In the genomic region with DNA sequence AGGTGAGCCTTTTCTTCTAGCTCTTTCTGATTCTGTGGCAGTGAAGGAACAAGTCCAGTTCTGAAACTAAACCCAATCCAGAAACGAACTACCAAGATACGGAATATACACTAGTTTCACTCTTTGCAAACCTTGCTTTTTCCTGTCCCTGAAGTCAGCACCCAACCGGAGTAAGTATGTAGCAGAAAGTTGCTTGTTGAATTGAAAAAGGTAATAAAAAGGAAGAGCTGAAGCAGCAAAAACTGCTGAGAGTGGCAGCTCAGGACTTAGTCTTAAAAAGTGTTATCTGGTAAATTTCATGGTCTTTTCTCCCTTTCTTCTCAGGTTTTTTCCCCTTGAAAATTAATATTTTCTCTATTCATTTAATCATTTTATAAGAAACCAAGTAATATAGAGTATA, we compare ENCODE assay signal across 1 cellular context.
TF ChIP-seq lines count a peak whose summit lies in the region.

No MANE protein-coding gene starts in this region.

TF ChIP-seq in neural cell, 6 proteins besides CTCF, POLR2A, EP300 and RAD21:
- TF ChIP-seq, protein P1, sequence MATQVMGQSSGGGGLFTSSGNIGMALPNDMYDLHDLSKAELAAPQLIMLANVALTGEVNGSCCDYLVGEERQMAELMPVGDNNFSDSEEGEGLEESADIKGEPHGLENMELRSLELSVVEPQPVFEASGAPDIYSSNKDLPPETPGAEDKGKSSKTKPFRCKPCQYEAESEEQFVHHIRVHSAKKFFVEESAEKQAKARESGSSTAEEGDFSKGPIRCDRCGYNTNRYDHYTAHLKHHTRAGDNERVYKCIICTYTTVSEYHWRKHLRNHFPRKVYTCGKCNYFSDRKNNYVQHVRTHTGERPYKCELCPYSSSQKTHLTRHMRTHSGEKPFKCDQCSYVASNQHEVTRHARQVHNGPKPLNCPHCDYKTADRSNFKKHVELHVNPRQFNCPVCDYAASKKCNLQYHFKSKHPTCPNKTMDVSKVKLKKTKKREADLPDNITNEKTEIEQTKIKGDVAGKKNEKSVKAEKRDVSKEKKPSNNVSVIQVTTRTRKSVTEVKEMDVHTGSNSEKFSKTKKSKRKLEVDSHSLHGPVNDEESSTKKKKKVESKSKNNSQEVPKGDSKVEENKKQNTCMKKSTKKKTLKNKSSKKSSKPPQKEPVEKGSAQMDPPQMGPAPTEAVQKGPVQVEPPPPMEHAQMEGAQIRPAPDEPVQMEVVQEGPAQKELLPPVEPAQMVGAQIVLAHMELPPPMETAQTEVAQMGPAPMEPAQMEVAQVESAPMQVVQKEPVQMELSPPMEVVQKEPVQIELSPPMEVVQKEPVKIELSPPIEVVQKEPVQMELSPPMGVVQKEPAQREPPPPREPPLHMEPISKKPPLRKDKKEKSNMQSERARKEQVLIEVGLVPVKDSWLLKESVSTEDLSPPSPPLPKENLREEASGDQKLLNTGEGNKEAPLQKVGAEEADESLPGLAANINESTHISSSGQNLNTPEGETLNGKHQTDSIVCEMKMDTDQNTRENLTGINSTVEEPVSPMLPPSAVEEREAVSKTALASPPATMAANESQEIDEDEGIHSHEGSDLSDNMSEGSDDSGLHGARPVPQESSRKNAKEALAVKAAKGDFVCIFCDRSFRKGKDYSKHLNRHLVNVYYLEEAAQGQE (IDR thresholded peaks at IDR 0.05; ENCODE audit: borderline replicate concordance): no peak
- TF ChIP-seq TAF1 (IDR thresholded peaks at IDR 0.05; ENCODE audit: low read depth) (no peak), SMC3 (conservative IDR thresholded peaks at IDR 0.05; ENCODE audit: poor library complexity) (no peak), MXI1 (conservative IDR thresholded peaks at IDR 0.05; ENCODE audit: poor library complexity, severe bottlenecking) (no peak), EZH2 (IDR thresholded peaks at IDR 0.05; ENCODE audit: borderline replicate concordance, insufficient read depth, low read length, poor library complexity, severe bottlenecking) (no peak)
TF ChIP-seq in neural cell: peak in this region for 0.
